In genomic region chr19:34943861-34944573, GRCh38 we compare ENCODE assay signal across 29 cellular contexts.
"Had no signal": no experiment of that assay in that cellular context is flagged by ENCODE, and none has a peak within 500 bp of the region (broad histone marks: within the 10 kb centered on the region; RNA-seq: fewer than 3 reads in every experiment).

No MANE protein-coding gene starts in this region.

- H3K4me3 ChIP-seq: body of pancreas, MG63, Peyer's patch, SJCRH30 had no signal

- DNase-seq: activated CD4-positive, alpha-beta T cell treated with anti-CD3 and anti-CD28 coated beads for 4 hours; activated CD8-positive, alpha-beta memory T cell treated with anti-CD3 and anti-CD28 coated beads, Interleukin-2, amount 50 U/mL, for 4 hours; activated CD8-positive, alpha-beta T cell treated with anti-CD3 and anti-CD28 coated beads for 36 hours; activated gamma-delta T cell treated with Interleukin-2 at 50 U/mL for 16 hours; activated naive CD4-positive, alpha-beta T cell treated with anti-CD3 and anti-CD28 coated beads, Interleukin-2, amount 50 U/mL, for 16 hours; activated naive CD8-positive, alpha-beta T cell treated with anti-CD3 and anti-CD28 coated beads, Interleukin-2, amount 10 ng/mL, durations not matched to agents 7 days and 5 days; activated T-cell treated with anti-CD3 and anti-CD28 coated beads, Interleukin-2, amount 50 U/mL, for 72 hours; aorta; body of pancreas; central memory CD4-positive, alpha-beta T cell; MG63; MV-4-11; NCI-H1092 treated with DMSO at 0.1 percent for 48 hours; NCI-H1417 treated with DMSO at 0.1 percent for 48 hours; NCI-H1694; NCI-H2029; NCI-H2107; NCI-H2171 treated with DMSO at 0.1 percent for 48 hours; NCI-H510A treated with DMSO at 0.1 percent for 48 hours; NCI-H69; Peyer's patch; Right ventricle myocardium superior; SJCRH30; SK-N-SH; T-helper 1 cell had no signal

- H3K27ac Mint-ChIP-seq: activated CD8-positive, alpha-beta T cell treated with anti-CD3 and anti-CD28 coated beads for 36 hours; activated naive CD8-positive, alpha-beta T cell treated with anti-CD3 and anti-CD28 coated beads, Interleukin-2, amount 10 ng/mL, durations not matched to agents 7 days and 5 days; activated T-cell treated with anti-CD3 and anti-CD28 coated beads, Interleukin-2, amount 50 U/mL, for 72 hours; activated T-helper 2 cell treated with anti-CD3 and anti-CD28 coated beads, Interferon-gamma antibody, Interleukin-2, Interleukin-4, amounts not matched to agents 10 μg/mL and 5 μg/mL and 100 μg/mL, durations not matched to agents 14 hours and 24 hours and 36 hours; T-helper 2 cell treated with Interferon-gamma antibody and Interleukin-4, amounts not matched to agents 5 μg/mL and 100 μg/mL, for 36 hours had no signal

- H3K4me1 ChIP-seq: body of pancreas, Peyer's patch, SJCRH30 had no signal

- H3K9ac ChIP-seq: SK-N-SH had no signal

- H3K4me3 Mint-ChIP-seq: activated CD8-positive, alpha-beta T cell treated with anti-CD3 and anti-CD28 coated beads for 36 hours; activated naive CD8-positive, alpha-beta T cell treated with anti-CD3 and anti-CD28 coated beads, Interleukin-2, amount 10 ng/mL, durations not matched to agents 7 days and 5 days; activated T-cell treated with anti-CD3 and anti-CD28 coated beads, Interleukin-2, amount 50 U/mL, for 72 hours; T-helper 2 cell treated with Interferon-gamma antibody and Interleukin-4, amounts not matched to agents 5 μg/mL and 100 μg/mL, for 36 hours had no signal

- H3K4me1 Mint-ChIP-seq: activated naive CD8-positive, alpha-beta T cell treated with anti-CD3 and anti-CD28 coated beads, Interleukin-2, amount 10 ng/mL, durations not matched to agents 7 days and 5 days had no signal

- H3K27me3 ChIP-seq: body of pancreas, MG63, Peyer's patch, SJCRH30 had no signal

- H3K27me3 Mint-ChIP-seq: activated CD8-positive, alpha-beta T cell treated with anti-CD3 and anti-CD28 coated beads for 36 hours; activated naive CD8-positive, alpha-beta T cell treated with anti-CD3 and anti-CD28 coated beads, Interleukin-2, amount 10 ng/mL, durations not matched to agents 7 days and 5 days had no signal

- H3K27ac ChIP-seq: body of pancreas, Peyer's patch, RWPE1, SJCRH30 had no signal

- ATAC-seq: activated CD4-positive, CD25-positive, alpha-beta regulatory T cell treated with anti-CD3 and anti-CD28 coated beads, Interleukin-2, amount 50 U/mL, for 24 hours; activated CD8-positive, alpha-beta T cell treated with anti-CD3 and anti-CD28 coated beads for 36 hours; activated T-cell treated with anti-CD3 and anti-CD28 coated beads, Interleukin-2, amount 50 U/mL, for 72 hours; body of pancreas had no signal
